ENCODE assay signal across 22 cellular contexts in genomic region chr2:28523873-28524272, GRCh38. TPM values are rescaled to one million over a fixed set of nuclear protein-coding genes. Genes with fewer than 3 reads are reported as not detected.
DNase-seq lines count a peak whose midpoint lies in the region; ATAC-seq and TF ChIP-seq lines count a peak whose summit lies in the region.
"Had no signal": no experiment of that assay in that cellular context is flagged by ENCODE, and none has a peak within 500 bp of the region (broad histone marks: within the 10 kb centered on the region; RNA-seq: fewer than 3 reads in every experiment).

No MANE protein-coding gene starts in this region.

- no peak for ATAC-seq in HG02884 (IDR thresholded peaks at IDR 0.05; ENCODE audit: unreplicated experiment)

- 53% methylated on average over 5 of the region's 5 CpGs for WGBS in esophagus muscularis mucosa

- TF ChIP-seq CTCF in esophagus muscularis mucosa (IDR thresholded peaks at IDR 0.05) (no peak), right atrium auricular region (IDR thresholded peaks at IDR 0.05) (no peak)

- H3K4me1 ChIP-seq in esophagus muscularis mucosa (peaks cover 0 to 7% (median 1%) of the 10 kb centered on the region in 4 donors), right atrium auricular region (peaks cover 0 to 15% of the 10 kb centered on the region in 2 donors)

- peak; percentile 27 for DNase-seq in DMS79 treated with DMSO at 0.1 percent for 48 hours (lab: John Stamatoyannopoulos, UW)
- DNase-seq in DMS79 (lab: John Stamatoyannopoulos, UW), result no peak
- peak; percentile 31 for DNase-seq in COLO668 (lab: John Stamatoyannopoulos, UW; ENCODE audit: unreplicated experiment)
- peak; percentile 42 for DNase-seq in NCI-H187 treated with DMSO at 0.1 percent for 48 hours (lab: John Stamatoyannopoulos, UW)
- DNase-seq in esophagus muscularis mucosa (ENCODE audit: extremely low spot score), result peak; percentile 70
- no peak for DNase-seq in right atrium auricular region (ENCODE audit: low spot score)
- DNase-seq in OCI-M1 (lab: John Stamatoyannopoulos, UW), result no peak
- DNase-seq: ACHN; Caco-2; CD4-positive, alpha-beta T cell; DMS 273 treated with DMSO at 0.1 percent for 48 hours; GOT3; HCEC 1CT; NCI-H1105 treated with DMSO at 0.1 percent for 48 hours; NCI-H1930; NCI-H446 treated with DMSO at 0.1 percent for 48 hours; NCI-H748 treated with DMSO at 0.1 percent for 48 hours; Right ventricle myocardium superior; SW 1271 had no signal

- TF ChIP-seq EP300 in esophagus muscularis mucosa (IDR thresholded peaks at IDR 0.05), result no peak

- H3K27ac ChIP-seq in esophagus muscularis mucosa (replicated peaks in 1 of 4) (no peak overlapping the region), right atrium auricular region (no peak overlapping the region)
- H3K27ac ChIP-seq: 22Rv1, BLaER1 had no signal

- intact Hi-C loops in esophagus muscularis mucosa (cut with DNase I), result no loop called here

- peaks cover 0 to 47% (median 2%) of the 10 kb centered on the region in 4 donors for H3K27me3 ChIP-seq in esophagus muscularis mucosa
- H3K27me3 ChIP-seq in right atrium auricular region, result no peaks in the 10 kb centered on the region
- H3K27me3 ChIP-seq: BLaER1 had no signal

- TF ChIP-seq POLR2A in esophagus muscularis mucosa (IDR thresholded peaks at IDR 0.05; ENCODE audit: low read depth), result no peak

- H3K9me3 ChIP-seq in esophagus muscularis mucosa (no peaks in the 10 kb centered on the region), right atrium auricular region (no peaks in the 10 kb centered on the region)
- H3K9me3 ChIP-seq: BLaER1, Caco-2 had no signal

- no peak overlapping the region for H3K4me3 ChIP-seq in esophagus muscularis mucosa
- no peak overlapping the region for H3K4me3 ChIP-seq in right atrium auricular region
- H3K4me3 ChIP-seq: BLaER1 had no signal

- H3K36me3 ChIP-seq in esophagus muscularis mucosa, result no peaks in the 10 kb centered on the region
- no peaks in the 10 kb centered on the region for H3K36me3 ChIP-seq in right atrium auricular region
- H3K36me3 ChIP-seq: BLaER1 had no signal

RNA-seq across cellular contexts. Expression of gene PLB1, which starts 28.0 kb away (rescaled TPM):
- total RNA-seq in esophagus muscularis mucosa (10 to 100 TPM in 1 of 4 donors, 1 to 10 TPM in 3; 2.5 to 11.1 (median 7.7) TPM), right atrium auricular region (1 to 10 TPM; 2.1 to 3.0 TPM)

Comparison
In these comparisons a context has a peak if more than half of its experiments do, and no peak if none do; other contexts are left out.
1. DNase-seq: peak in DMS79 treated with DMSO at 0.1 percent for 48 hours (single experiment), COLO668 (single experiment), NCI-H187 treated with DMSO at 0.1 percent for 48 hours (single experiment) and esophagus muscularis mucosa (single experiment); none in DMS79 (single experiment), right atrium auricular region (single experiment) and OCI-M1 (single experiment).